In the genomic region with DNA sequence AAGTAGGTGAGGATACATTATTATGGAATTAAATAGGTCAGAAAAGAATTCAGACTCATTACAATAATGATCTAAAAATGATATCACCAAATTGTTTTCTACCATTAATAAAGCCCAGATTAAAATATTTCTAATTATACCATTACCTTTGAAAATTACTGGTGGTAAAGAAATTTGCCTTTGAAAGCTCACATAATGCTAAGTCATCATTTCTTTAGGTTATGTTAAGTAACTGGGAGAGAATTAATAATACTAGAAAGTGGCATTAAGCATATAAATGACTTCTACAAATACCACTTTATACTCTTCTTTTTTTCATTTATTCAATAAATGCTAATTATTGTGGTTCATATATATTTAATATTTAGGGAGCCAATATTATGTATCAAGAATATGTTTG, we compare ENCODE assay signal across 3 cellular contexts.
TF ChIP-seq lines count a peak whose summit lies in the region.

No MANE protein-coding gene starts in this region.

TF ChIP-seq in A549, 52 proteins besides CTCF, POLR2A, EP300 and RAD21:
- no peak for TF ChIP-seq HOXB5 (CRISPR knock-in tag; IDR thresholded peaks at IDR 0.05)
- TF ChIP-seq MAFK (IDR thresholded peaks at IDR 0.05; ENCODE audit: partially characterized antibody), result peak; percentile 86

TF ChIP-seq in IMR-90, 13 proteins besides CTCF, POLR2A, EP300 and RAD21:
- TF ChIP-seq MAZ (IDR thresholded peaks at IDR 0.05; ENCODE audit: borderline replicate concordance, low read depth, low read length) (no peak), MXI1 (IDR thresholded peaks at IDR 0.05; ENCODE audit: borderline replicate concordance, low read depth, low read length) (no peak), MAFK (IDR thresholded peaks at IDR 0.05; ENCODE audit: low read depth, low read length) (peak; percentile 93), RFX5 (IDR thresholded peaks at IDR 0.05; ENCODE audit: low read depth, low read length) (no peak)
- TF ChIP-seq, protein P1, sequence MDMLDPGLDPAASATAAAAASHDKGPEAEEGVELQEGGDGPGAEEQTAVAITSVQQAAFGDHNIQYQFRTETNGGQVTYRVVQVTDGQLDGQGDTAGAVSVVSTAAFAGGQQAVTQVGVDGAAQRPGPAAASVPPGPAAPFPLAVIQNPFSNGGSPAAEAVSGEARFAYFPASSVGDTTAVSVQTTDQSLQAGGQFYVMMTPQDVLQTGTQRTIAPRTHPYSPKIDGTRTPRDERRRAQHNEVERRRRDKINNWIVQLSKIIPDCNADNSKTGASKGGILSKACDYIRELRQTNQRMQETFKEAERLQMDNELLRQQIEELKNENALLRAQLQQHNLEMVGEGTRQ (IDR thresholded peaks at IDR 0.05; ENCODE audit: low read depth, low read length), result no peak

TF ChIP-seq in H1, 55 proteins besides CTCF, POLR2A, EP300 and RAD21:
- TF ChIP-seq KDM4A (IDR thresholded peaks at IDR 0.05; ENCODE audit: low read depth, low read length, severe bottlenecking) (no peak), FOSL1 (IDR thresholded peaks at IDR 0.05; ENCODE audit: insufficient read depth, low read depth, low read length) (no peak), CREB1 (IDR thresholded peaks at IDR 0.05) (no peak), MAFK (IDR thresholded peaks at IDR 0.05; ENCODE audit: low read depth, low read length) (peak; percentile 68; the same call in 1 of the 2 replicates), SIN3A (conservative IDR thresholded peaks at IDR 0.05 in 1 of 2, IDR thresholded peaks at IDR 0.05 in 1 of 2; ENCODE audit: low read depth in 1 of 2, low read length in 2 of 2) (no peak)
